2 cellular contexts compared by ENCODE assay signal in the genomic region with DNA sequence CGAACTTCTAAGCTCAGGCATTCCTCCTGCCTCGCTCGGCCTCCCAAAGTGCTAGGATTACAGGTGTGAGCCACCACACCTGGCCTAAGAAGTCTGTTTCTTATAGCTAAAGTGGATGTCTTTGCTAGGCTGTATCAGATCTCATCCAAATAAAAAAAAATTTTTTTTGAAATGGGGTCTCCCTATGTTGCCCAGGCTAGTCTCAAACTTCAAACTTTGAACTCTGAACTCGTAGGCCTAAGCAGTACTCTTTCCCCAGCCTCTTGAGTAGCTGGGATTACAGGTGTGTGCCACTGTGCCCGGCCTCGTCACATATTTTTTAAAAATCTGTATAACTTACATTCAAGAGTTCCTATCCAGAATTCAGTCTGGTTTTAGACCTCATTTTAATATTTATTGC.
TF ChIP-seq lines count a peak whose summit lies in the region.

No MANE protein-coding gene starts in this region.

TF ChIP-seq in HepG2, 621 proteins besides CTCF, POLR2A, EP300 and RAD21:
- TF ChIP-seq ZNF121 (CRISPR knock-in tag; IDR thresholded peaks at IDR 0.05) (peak; percentile 80), SP5 (CRISPR knock-in tag; IDR thresholded peaks at IDR 0.05; ENCODE audit: borderline replicate concordance, low read depth) (no peak)
TF ChIP-seq in HepG2: peak in this region for 1.

TF ChIP-seq in K562, 482 proteins besides CTCF, POLR2A, EP300 and RAD21:
- TF ChIP-seq EWSR1 (IDR thresholded peaks at IDR 0.05; ENCODE audit: borderline replicate concordance, low read depth, partially characterized antibody) (no peak), ZNF263 (CRISPR knock-in tag; IDR thresholded peaks at IDR 0.05; ENCODE audit: borderline replicate concordance) (no peak), NR2C1 (IDR thresholded peaks at IDR 0.05) (0 out of 2 replicates have a peak, but pooled peaks have one; percentile 32), NR2C1 (tag; IDR thresholded peaks at IDR 0.05) (no peak), KAT8 (IDR thresholded peaks at IDR 0.05; ENCODE audit: low read depth) (no peak)
